Comparison of ENCODE assay signal across 8 cellular contexts in the genomic region with DNA sequence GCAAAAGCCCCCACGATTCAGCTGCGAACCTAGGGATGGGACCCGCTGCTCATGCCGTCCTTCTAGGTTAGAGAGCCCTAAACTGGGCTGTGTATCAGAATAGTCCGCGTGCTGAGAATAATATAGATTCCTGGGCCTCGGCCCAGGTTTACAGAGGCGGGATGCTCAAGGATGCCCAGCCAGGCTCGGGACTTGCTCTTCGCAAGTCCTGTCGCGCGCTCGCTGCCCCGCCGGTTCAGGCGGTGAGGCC. TPM values are rescaled to one million over a fixed set of nuclear protein-coding genes. Genes with fewer than 3 reads are reported as not detected.
DNase-seq lines count a peak whose midpoint lies in the region; ATAC-seq and TF ChIP-seq lines count a peak whose summit lies in the region.

No MANE protein-coding gene starts in this region.

- peaks cover 4% of the 10 kb centered on the region for H3K36me3 ChIP-seq in lower lobe of right lung
- H3K36me3 ChIP-seq in upper lobe of right lung: no peaks in the 10 kb centered on the region

- no peak for DNase-seq in activated naive CD4-positive, alpha-beta T cell treated with anti-CD3 and anti-CD28 coated beads for 36 hours
- no peak for DNase-seq in activated naive CD4-positive, alpha-beta T cell (lab: John Stamatoyannopoulos, UW)
- no peak for DNase-seq in lower lobe of right lung
- no peak for DNase-seq in upper lobe of right lung
- no peak for DNase-seq in SK-N-DZ (ENCODE audit: low spot score)
- no peak for DNase-seq in NCI-H1436 (lab: John Stamatoyannopoulos, UW)

- H3K9me3 Mint-ChIP-seq in activated naive CD4-positive, alpha-beta T cell treated with anti-CD3 and anti-CD28 coated beads for 36 hours: no peaks in the 10 kb centered on the region

- CTCF ChIA-PET in activated naive CD4-positive, alpha-beta T cell treated with anti-CD3 and anti-CD28 coated beads for 36 hours (lab: Charles Lee): interaction anchor here (1.0 to 4.6 kb wide), 6 partner anchors 11 to 154 kb away, joined by 3 to 29 read pairs (median 4); no protein-coding TSS in a partner anchor

- H3K27me3 ChIP-seq in lower lobe of right lung (ENCODE audit: low read depth) (no peaks in the 10 kb centered on the region), upper lobe of right lung (no peaks in the 10 kb centered on the region)

- H3K4me3 ChIP-seq in lower lobe of right lung (peak overlapping the region; percentile 100), upper lobe of right lung (peak overlapping the region; percentile 100)

- H3K27ac ChIP-seq in angular gyrus (ENCODE audit: low read depth, low read length) (peak overlapping the region; percentile 85), lower lobe of right lung (peak overlapping the region; percentile 95), upper lobe of right lung (peak overlapping the region; percentile 96)

- H3K4me1 Mint-ChIP-seq in activated naive CD4-positive, alpha-beta T cell treated with anti-CD3 and anti-CD28 coated beads for 36 hours (ENCODE audit: low read depth): peaks cover 46% of the 10 kb centered on the region

- H3K27me3 Mint-ChIP-seq in activated naive CD4-positive, alpha-beta T cell treated with anti-CD3 and anti-CD28 coated beads for 36 hours (ENCODE audit: low read depth): no peaks in the 10 kb centered on the region

- no peaks in the 10 kb centered on the region for H3K9me3 ChIP-seq in lower lobe of right lung
- no peaks in the 10 kb centered on the region for H3K9me3 ChIP-seq in upper lobe of right lung

- no peak for TF ChIP-seq CTCF in lower lobe of right lung (IDR thresholded peaks at IDR 0.05)
- TF ChIP-seq CTCF in upper lobe of right lung (IDR thresholded peaks at IDR 0.05): peak; percentile 79

- peaks cover 43% of the 10 kb centered on the region for H3K4me1 ChIP-seq in lower lobe of right lung
- H3K4me1 ChIP-seq in upper lobe of right lung: peaks cover 15% of the 10 kb centered on the region

- H3K36me3 Mint-ChIP-seq in activated naive CD4-positive, alpha-beta T cell treated with anti-CD3 and anti-CD28 coated beads for 36 hours (ENCODE audit: low read depth): peaks cover 10% of the 10 kb centered on the region

- peak overlapping the region; percentile 93 for H3K27ac Mint-ChIP-seq in activated naive CD4-positive, alpha-beta T cell treated with anti-CD3 and anti-CD28 coated beads for 36 hours

- intact Hi-C loops in activated naive CD4-positive, alpha-beta T cell treated with anti-CD3 and anti-CD28 coated beads for 36 hours (cut with micrococcal nuclease): loop anchor here (1.0 to 10.0 kb wide), 10 partner anchors 49 to 667 kb away; a partner anchor contains a TSS
- intact Hi-C loops in lower lobe of right lung (cut with DNase I): no loop called here
- intact Hi-C loops in upper lobe of right lung (cut with DNase I): no loop called here

- ATAC-seq in lower lobe of right lung: no peak
- ATAC-seq in upper lobe of right lung: no peak
- no peak for ATAC-seq in HG03442 (IDR thresholded peaks at IDR 0.05; ENCODE audit: unreplicated experiment)

- peak overlapping the region; percentile 98 for H3K4me3 Mint-ChIP-seq in activated naive CD4-positive, alpha-beta T cell treated with anti-CD3 and anti-CD28 coated beads for 36 hours

RNA-seq across cellular contexts. Expression of a gene that starts 0.3 kb away (rescaled TPM):
- total RNA-seq in activated naive CD4-positive, alpha-beta T cell treated with anti-CD3 and anti-CD28 coated beads for 36 hours: 10 to 100 TPM; 21.5 to 21.6 TPM
- total RNA-seq in lower lobe of right lung (24.3 TPM), upper lobe of right lung (23.4 TPM)
- polyA plus RNA-seq in SK-N-DZ (2014; cell fraction: cytosol; rRNA removed): 30.4 and 33.9 TPM in 2 replicates
- 18.2 and 30.3 TPM in 2 replicates for polyA plus RNA-seq in SK-N-DZ (2014; cell fraction: nucleus; rRNA removed)
